In the genomic region with DNA sequence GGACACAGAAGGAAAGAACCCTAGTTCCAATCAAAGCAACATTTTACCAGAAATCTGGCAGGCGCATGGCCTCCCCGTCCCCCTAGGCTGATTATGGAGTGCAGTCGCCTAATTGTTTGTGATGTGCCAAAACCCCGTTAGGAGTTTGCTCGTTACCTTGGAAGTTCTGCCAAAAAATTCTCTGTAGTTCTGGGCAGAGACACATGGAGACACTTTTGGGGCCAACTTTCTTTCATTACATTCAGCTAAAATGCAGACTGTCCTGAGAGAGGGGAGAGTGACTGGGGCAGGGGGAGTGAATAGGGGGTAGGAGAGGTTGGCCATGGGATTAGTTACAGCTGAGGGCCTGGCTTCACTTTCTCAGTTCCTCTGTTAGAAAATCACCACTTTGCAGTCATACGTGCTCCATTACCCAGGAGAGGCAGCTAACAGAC, we compare ENCODE assay signal across 24 cellular contexts.
A peak's percentile ranks its signal among the peaks of the same experiment; 100 is the strongest.
DNase-seq lines count a peak whose midpoint lies in the region; ATAC-seq and TF ChIP-seq lines count a peak whose summit lies in the region.
"Had no signal": no experiment of that assay in that cellular context is flagged by ENCODE, and none has a peak within 500 bp of the region (broad histone marks: within the 10 kb centered on the region; RNA-seq: fewer than 3 reads in every experiment).

No MANE protein-coding gene starts in this region.

- no peak overlapping the region for H3K27ac Mint-ChIP-seq in MCF 10A (ENCODE audit: low read depth, unreplicated experiment)
- H3K27ac Mint-ChIP-seq: CD4-positive, alpha-beta memory T cell had no signal

- CTCF ChIA-PET in MCF 10A (lab: Yijun Ruan, JAX): interaction anchor here (0.6 to 2.6 kb wide), 7 partner anchors 122 to 475 kb away, joined by 3 to 10 read pairs (median 5); no protein-coding TSS in a partner anchor

- POLR2A ChIA-PET in MCF 10A (lab: Yijun Ruan, JAX): no interaction called here

- WGBS in right cardiac atrium: 51% methylated on average over 6 of the region's 6 CpGs
- WGBS in spleen, 5 donors: 73 to 88% (median 82%) methylated on average over 6 of the region's 6 CpGs

- H3K4me3 ChIP-seq in breast epithelium: no peak overlapping the region
- H3K4me3 ChIP-seq in right cardiac atrium (ENCODE audit: low read length): no peak overlapping the region
- no peak overlapping the region for H3K4me3 ChIP-seq in spleen
- H3K4me3 ChIP-seq: coronary artery, HAP-1, heart right ventricle, K562, MG63, tibial nerve had no signal

- intact Hi-C loops in breast epithelium (cut with DNase I; ENCODE audit: low total_unique reads) (loop anchor here (10.0 kb wide), 1 partner anchor 132 kb away; no protein-coding TSS in a partner anchor), MCF 10A (cut with micrococcal nuclease) (no loop called here), right cardiac atrium (cut with DNase I) (loop anchor here in 2 of 4 donors (2.0 to 5.0 kb wide), 3 partner anchors 124 to 466 kb away; no protein-coding TSS in a partner anchor), spleen (cut with DNase I; ENCODE audit: low total_unique reads) (no loop called here)

- no peaks in the 10 kb centered on the region for H3K9me3 Mint-ChIP-seq in MCF 10A (ENCODE audit: unreplicated experiment)
- H3K9me3 Mint-ChIP-seq: activated T-cell treated with anti-CD3 and anti-CD28 coated beads, Interleukin-2, amount 50 U/mL, for 4 hours had no signal

- H3K9me3 ChIP-seq in breast epithelium (no peaks in the 10 kb centered on the region), right cardiac atrium (ENCODE audit: control insufficient read depth, low read length) (no peaks in the 10 kb centered on the region), spleen (no peaks in the 10 kb centered on the region)
- H3K9me3 ChIP-seq: HAP-1, heart right ventricle, MG63, tibial nerve had no signal

- peaks cover 96% of the 10 kb centered on the region for H3K27me3 Mint-ChIP-seq in MCF 10A (ENCODE audit: insufficient read depth, unreplicated experiment)

- H3K4me1 ChIP-seq in breast epithelium (peaks cover 7 to 26% of the 10 kb centered on the region in 2 donors), right cardiac atrium (ENCODE audit: control insufficient read depth, insufficient read depth, low read length) (peaks cover 2% of the 10 kb centered on the region), spleen (peaks cover 0 to 4% (median 0%) of the 10 kb centered on the region in 6 donors)
- H3K4me1 ChIP-seq: foreskin keratinocyte had no signal

- TF ChIP-seq POLR2A in breast epithelium (IDR thresholded peaks at IDR 0.05) (no peak), spleen (IDR thresholded peaks at IDR 0.05) (no peak)

- no TSS peak for BruUV-seq in MCF 10A (replicated peaks; lab: Mats Ljungman, UMichigan)

- peak; percentile 31 to 82 for ATAC-seq in right cardiac atrium
- ATAC-seq: activated T-cell treated with anti-CD3 and anti-CD28 coated beads, Interleukin-2, amount 50 U/mL, for 4 hours; K562; left colon had no signal

- H3K27ac ChIP-seq in breast epithelium: peak overlapping the region; percentile 68 to 88
- H3K27ac ChIP-seq in right cardiac atrium (ENCODE audit: low read length): no peak overlapping the region
- peak overlapping the region in 5 of 8 donors; percentile 56 to 80 (median 63) for H3K27ac ChIP-seq in spleen
- H3K27ac ChIP-seq: coronary artery, foreskin keratinocyte, tibial nerve had no signal

- DNase-seq in breast epithelium (ENCODE audit: low spot score in 2 of 2) (peak in 1 of 2 donors; percentile 31), MCF 10A (ENCODE audit: unreplicated experiment) (no peak), astrocyte of the hippocampus (ENCODE audit: low read depth, low spot score) (peak; percentile 52), right cardiac atrium (peak in 2 of 3 donors; percentile 73 to 83), spleen (no peak), LoVo (ENCODE audit: low spot score) (no peak), kidney glomerular epithelial cell (lab: John Stamatoyannopoulos, UW) (no peak)
- DNase-seq in effector CD4-positive, alpha-beta T cell: no peak
- DNase-seq: activated CD4-positive, alpha-beta T cell treated with anti-CD3 and anti-CD28 coated beads for 4 hours; activated CD8-positive, alpha-beta memory T cell treated with anti-CD3 and anti-CD28 coated beads for 24 hours; activated T-cell treated with anti-CD3 and anti-CD28 coated beads, Interleukin-2, amount 50 U/mL, for 4 hours; CD4-positive, alpha-beta memory T cell; foreskin keratinocyte; heart right ventricle; left colon; MG63; NCI-H1436; OCI-M1; small intestine; stimulated activated CD4-positive, alpha-beta T cell treated with anti-CD3 and anti-CD28 coated beads, Interleukin-2, amount 100 ng/mL, for 24 hours had no signal

- TF ChIP-seq CTCF in breast epithelium (IDR thresholded peaks at IDR 0.05) (no peak), MCF 10A (IDR thresholded peaks at IDR 0.05; ENCODE audit: unreplicated experiment) (no peak), spleen (IDR thresholded peaks at IDR 0.05 in 8 of 11, conservative IDR thresholded peaks at IDR 0.05 in 3 of 11) (no peak)

- H3K27me3 ChIP-seq in breast epithelium (peaks cover 0 to 7% of the 10 kb centered on the region in 2 donors), right cardiac atrium (ENCODE audit: control insufficient read depth, insufficient read depth) (no peaks in the 10 kb centered on the region), spleen (replicated peaks in 1 of 7) (peaks cover 0 to 19% (median 0%) of the 10 kb centered on the region in 7 donors)
- H3K27me3 ChIP-seq: tibial nerve had no signal

- H3K4me3 Mint-ChIP-seq in MCF 10A (ENCODE audit: unreplicated experiment): no peak overlapping the region
- H3K4me3 Mint-ChIP-seq: activated T-cell treated with anti-CD3 and anti-CD28 coated beads, Interleukin-2, amount 50 U/mL, for 4 hours; CD4-positive, alpha-beta memory T cell had no signal

- H3K36me3 ChIP-seq in breast epithelium (no peaks in the 10 kb centered on the region), spleen (no peaks in the 10 kb centered on the region)
- H3K36me3 ChIP-seq: HAP-1, heart right ventricle, MG63, tibial nerve had no signal

- H3K36me3 Mint-ChIP-seq in MCF 10A (ENCODE audit: insufficient read depth, unreplicated experiment): no peaks in the 10 kb centered on the region
- H3K36me3 Mint-ChIP-seq: CD4-positive, alpha-beta memory T cell had no signal

- no peaks in the 10 kb centered on the region for H3K4me1 Mint-ChIP-seq in MCF 10A (ENCODE audit: insufficient read depth, unreplicated experiment)
- H3K4me1 Mint-ChIP-seq: CD4-positive, alpha-beta memory T cell had no signal

Comparison
In these comparisons a context has a peak if more than half of its experiments do, and no peak if none do; other contexts are left out.
1. DNase-seq: peak in astrocyte of the hippocampus (single experiment) and right cardiac atrium (2 of 3); none in MCF 10A (single experiment), spleen (single experiment), LoVo (single experiment), kidney glomerular epithelial cell (single experiment) and effector CD4-positive, alpha-beta T cell (single experiment).